In genomic region chr7:150405584-150406310, GRCh38 we compare ENCODE assay signal across 8 cellular contexts. TPM values are rescaled to one million over a fixed set of nuclear protein-coding genes. Genes with fewer than 3 reads are reported as not detected.
DNase-seq lines count a peak whose midpoint lies in the region; ATAC-seq and TF ChIP-seq lines count a peak whose summit lies in the region.

No MANE protein-coding gene starts in this region.

- H3K27ac Mint-ChIP-seq in nephron progenitor cell = peak overlapping the region; percentile 4

- peak overlapping the region; percentile 37 for H3K27ac ChIP-seq in HL-60 (replicated peaks)
- peak overlapping the region in 1 of 2 donors; percentile 35 for H3K27ac ChIP-seq in aorta (ENCODE audit: low read depth in 1 of 2, low read length in 2 of 2)

- 11 to 12% methylated on average over 35 of the region's 35 CpGs for WGBS in aorta, 2 donors

- intact Hi-C loops in aorta (cut with DNase I) = loop anchor here (1.0 to 10.0 kb wide), 4 partner anchors 27 to 531 kb away; partner anchors contain the start of genes REPIN1 (in 2 of the 2), ATP6V0E2 (in 1 of the 2) and ZNF775 (in 1 of the 2)

- H3K27me3 Mint-ChIP-seq in nephron progenitor cell (ENCODE audit: low read depth, poor library complexity) = peaks cover 17% of the 10 kb centered on the region

- no peaks in the 10 kb centered on the region for H3K9me3 Mint-ChIP-seq in nephron progenitor cell

- H3K4me3 ChIP-seq in BE2C (ENCODE audit: low read depth, low read length) (peak overlapping the region; percentile 69), HL-60 (replicated peaks; ENCODE audit: insufficient read depth, low read length) (peak overlapping the region; percentile 83), fibroblast of mammary gland (ENCODE audit: control insufficient read depth, low read depth, low read length) (peak overlapping the region; percentile 71), aorta (ENCODE audit: low read length in 2 of 2) (peak overlapping the region; percentile 8 to 63)

- H3K36me3 Mint-ChIP-seq in nephron progenitor cell (ENCODE audit: low read depth) = peaks cover 14% of the 10 kb centered on the region

- H3K27me3 ChIP-seq in BE2C (no peaks in the 10 kb centered on the region), HL-60 (ENCODE audit: insufficient read depth, poor library complexity, severe bottlenecking) (no peaks in the 10 kb centered on the region), aorta (ENCODE audit: control insufficient read depth in 1 of 2, insufficient read depth in 2 of 2, low read length in 1 of 2) (no peaks in the 10 kb centered on the region)

- TF ChIP-seq CTCF in BE2C (IDR thresholded peaks at IDR 0.05; ENCODE audit: low read depth, low read length) (no peak), HL-60 (IDR thresholded peaks at IDR 0.05; ENCODE audit: insufficient read depth, low read length) (no peak), fibroblast of mammary gland (conservative IDR thresholded peaks at IDR 0.05; ENCODE audit: control insufficient read depth, insufficient read depth, low read depth, low read length) (no peak), nephron progenitor cell (IDR thresholded peaks at IDR 0.05) (no peak)

- H3K4me3 Mint-ChIP-seq in nephron progenitor cell = peak overlapping the region; percentile 91

- no peaks in the 10 kb centered on the region for H3K9me3 ChIP-seq in BE2C
- H3K9me3 ChIP-seq in aorta (ENCODE audit: control insufficient read depth, low read length) = no peaks in the 10 kb centered on the region

- peak; percentile 23 for ATAC-seq in aorta (ENCODE audit: low FRiP score)
- no peak for ATAC-seq in HG03439 (IDR thresholded peaks at IDR 0.05; ENCODE audit: unreplicated experiment)

- H3K4me1 ChIP-seq in BE2C = peaks cover 2% of the 10 kb centered on the region
- no peaks in the 10 kb centered on the region for H3K4me1 ChIP-seq in aorta (ENCODE audit: control insufficient read depth in 1 of 2, insufficient read depth in 2 of 2, low read length in 2 of 2)

- H3K4me1 Mint-ChIP-seq in nephron progenitor cell = peaks cover 77% of the 10 kb centered on the region

- DNase-seq in BE2C (no peak), HL-60 (ENCODE audit: low read depth in 1 of 2, low spot score in 1 of 2) (peak in 1 of 2 experiments; percentile 19), activated T-cell treated with anti-CD3 and anti-CD28 coated beads for 4 hours (peak; percentile 8), fibroblast of mammary gland (ENCODE audit: low read depth) (peak; percentile 22), nephron progenitor cell (peak; percentile 57), aorta (peak in 1 of 2 donors; percentile 75), NCI-H345 treated with DMSO at 0.1 percent for 48 hours (lab: John Stamatoyannopoulos, UW; ENCODE audit: unreplicated experiment) (no peak)

- no peaks in the 10 kb centered on the region for H3K36me3 ChIP-seq in BE2C
- H3K36me3 ChIP-seq in aorta (ENCODE audit: control insufficient read depth in 1 of 2, insufficient read depth in 2 of 2, low read length in 1 of 2) = no peaks in the 10 kb centered on the region

RNA-seq across cellular contexts. Expression of gene ZNF775, which starts 26.6 kb away (rescaled TPM):
- 18.2 TPM for polyA plus RNA-seq in BE2C (2012; ENCODE audit: insufficient read depth, insufficient read length, low read depth)
- 1 to 10 TPM; 3.1 to 6.4 TPM for total RNA-seq in aorta
- 1 to 10 TPM; 1.9 to 3.5 TPM for polyA plus RNA-seq in aorta

RNA-seq across cellular contexts. Expression of gene REPIN1, which starts 37.1 kb away (rescaled TPM):
- 396 TPM for polyA plus RNA-seq in BE2C (2012; ENCODE audit: insufficient read depth, insufficient read length, low read depth)
- 10 to 100 TPM; 52.0 to 56.7 TPM for total RNA-seq in aorta
- 10 to 100 TPM; 19.7 to 44.9 TPM for polyA plus RNA-seq in aorta

RNA-seq across cellular contexts. Expression of gene GIMAP8, which starts 44.7 kb away (rescaled TPM):
- not detected for polyA plus RNA-seq in BE2C (2012; ENCODE audit: insufficient read depth, insufficient read length, low read depth)
- total RNA-seq in aorta = 10 to 100 TPM; 20.0 to 41.4 TPM
- 1 to 10 TPM; 1.6 to 6.6 TPM for polyA plus RNA-seq in aorta

Comparison
In these comparisons a context has a peak if more than half of its experiments do, and no peak if none do; other contexts are left out.
1. DNase-seq: peak in activated T-cell treated with anti-CD3 and anti-CD28 coated beads for 4 hours (single experiment), fibroblast of mammary gland (single experiment) and nephron progenitor cell (single experiment); none in BE2C (single experiment) and NCI-H345 treated with DMSO at 0.1 percent for 48 hours (single experiment).
2. Peak in every context shown above with its lines, with median percentiles within 50 percentile points of each other: H3K4me3 ChIP-seq.